12 cellular contexts compared by ENCODE assay signal in the genomic region with DNA sequence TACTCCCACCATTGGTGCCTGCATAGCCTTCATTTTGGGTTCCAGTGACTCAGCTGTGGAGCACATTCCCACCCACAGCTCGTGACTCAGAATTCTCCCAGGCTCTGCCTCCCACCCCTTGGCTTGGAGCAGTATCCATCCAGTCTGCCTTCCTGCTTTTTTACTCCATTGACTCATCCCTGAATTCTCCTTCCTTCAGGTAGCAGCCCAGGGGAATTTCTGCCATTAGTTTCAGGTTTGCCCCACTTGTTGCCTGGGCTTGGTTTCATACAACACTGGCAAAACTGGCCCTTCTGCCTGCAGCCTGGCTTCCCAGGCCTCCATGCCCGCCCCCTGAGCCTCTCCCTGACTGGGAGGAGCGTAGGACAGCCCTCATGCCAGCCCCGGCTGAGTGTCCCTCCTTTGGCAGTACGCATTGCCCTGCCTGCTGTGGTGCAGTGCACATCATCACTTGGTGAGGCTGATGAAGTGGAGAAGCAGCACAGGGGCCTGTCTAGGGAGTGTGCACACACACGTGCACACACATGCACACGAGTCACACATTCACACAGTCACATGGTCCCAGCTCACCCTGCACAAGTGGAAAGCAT. TPM values are rescaled to one million over a fixed set of nuclear protein-coding genes. Genes with fewer than 3 reads are reported as not detected.
DNase-seq lines count a peak whose midpoint lies in the region; ATAC-seq lines count a peak whose summit lies in the region.
"Had no signal": no experiment of that assay in that cellular context is flagged by ENCODE, and none has a peak within 500 bp of the region (broad histone marks: within the 10 kb centered on the region; RNA-seq: fewer than 3 reads in every experiment).

No MANE protein-coding gene starts in this region.

- intact Hi-C loops in left colon (cut with DNase I, micrococcal nuclease): no loop called here
- intact Hi-C loops in sciatic nerve (cut with DNase I): no loop called here

- peak; percentile 21 for DNase-seq in stimulated activated CD4-positive, alpha-beta T cell treated with anti-CD3 and anti-CD28 coated beads, Interleukin-1b, Interleukin-23, amount 100 ng/mL, for 48 hours
- DNase-seq in stimulated activated CD4-positive, alpha-beta T cell treated with anti-CD3 and anti-CD28 coated beads, Interleukin-4, amount 100 ng/mL, for 1 hour: no peak
- DNase-seq in amniotic epithelial cell (ENCODE audit: low read depth) (peak; percentile 7), left colon (peak; percentile 47 to 52), iPS-NIHi11 (ENCODE audit: low spot score) (no peak), GM19238 (ENCODE audit: insufficient read length, low spot score) (no peak), NCI-H1694 treated with DMSO at 0.1 percent for 48 hours (lab: John Stamatoyannopoulos, UW) (no peak), sciatic nerve (ENCODE audit: low spot score) (no peak)
- DNase-seq: activated effector memory CD4-positive, alpha-beta T cell treated with Interleukin-2 at 50 U/mL for 16 hours; natural killer cell; NCI-H187 had no signal

- peak; percentile 69 for ATAC-seq in left colon
- no peak for ATAC-seq in sciatic nerve
- ATAC-seq: natural killer cell had no signal

RNA-seq across cellular contexts. Expression of a gene that starts 55.0 kb away (rescaled TPM):
- 1 to 10 TPM; 2.4 to 3.0 TPM for total RNA-seq in left colon
- total RNA-seq in sciatic nerve: 7.0 TPM
- total RNA-seq: HT-29 had no signal

Comparison
In these comparisons a context has a peak if more than half of its experiments do, and no peak if none do; other contexts are left out.
1. DNase-seq: peak in stimulated activated CD4-positive, alpha-beta T cell treated with anti-CD3 and anti-CD28 coated beads, Interleukin-1b, Interleukin-23, amount 100 ng/mL, for 48 hours (single experiment), amniotic epithelial cell (single experiment) and left colon (2 of 2); none in stimulated activated CD4-positive, alpha-beta T cell treated with anti-CD3 and anti-CD28 coated beads, Interleukin-4, amount 100 ng/mL, for 1 hour (single experiment), iPS-NIHi11 (single experiment), GM19238 (single experiment), NCI-H1694 treated with DMSO at 0.1 percent for 48 hours (single experiment) and sciatic nerve (single experiment).